16 cellular contexts compared by ENCODE assay signal in genomic region chr2:127231130-127231865, GRCh38. TPM values are rescaled to one million over a fixed set of nuclear protein-coding genes. Genes with fewer than 3 reads are reported as not detected.
A peak's percentile ranks its signal among the peaks of the same experiment; 100 is the strongest.
DNase-seq lines count a peak whose midpoint lies in the region; ATAC-seq and TF ChIP-seq lines count a peak whose summit lies in the region.
"Had no signal": no experiment of that assay in that cellular context is flagged by ENCODE, and none has a peak within 500 bp of the region (broad histone marks: within the 10 kb centered on the region; RNA-seq: fewer than 3 reads in every experiment).

No MANE protein-coding gene starts in this region.

- H3K79me1 ChIP-seq in trophoblast cell (ENCODE audit: low read length): no peaks in the 10 kb centered on the region

- no peak overlapping the region for H2AFZ ChIP-seq in Karpas-422 (ENCODE audit: low read length)
- H2AFZ ChIP-seq in trophoblast cell (ENCODE audit: insufficient read depth, low read length, poor library complexity): no peak overlapping the region

- DNase-seq in Karpas-422: peak; percentile 37
- peak; percentile 26 for DNase-seq in fibroblast of the aortic adventitia (ENCODE audit: low read depth)
- DNase-seq in mucosa of descending colon: peak in 1 of 3 donors; percentile 30
- DNase-seq in trophoblast cell: no peak
- no peak for DNase-seq in NCI-H128 (lab: John Stamatoyannopoulos, UW; ENCODE audit: unreplicated experiment)
- DNase-seq: CD8-positive, alpha-beta T cell; NCI-H1417; NCI-H187 treated with DMSO at 0.1 percent for 48 hours; NCI-H446; NCI-H69; SHP77; SK-N-SH had no signal

- H3K9me3 ChIP-seq in Karpas-422 (ENCODE audit: low read length) (no peaks in the 10 kb centered on the region), mucosa of descending colon (no peaks in the 10 kb centered on the region), trophoblast cell (ENCODE audit: insufficient read depth, low read depth, low read length) (peaks cover 2% of the 10 kb centered on the region)
- H3K9me3 ChIP-seq: SK-N-SH had no signal

- H2BK120ac ChIP-seq in trophoblast cell (ENCODE audit: insufficient read depth, low read length, poor library complexity): no peak overlapping the region

- no CpG with 5 or more reads among the region's 6 CpGs for WGBS in trophoblast cell (ENCODE audit: extremely low coverage, insufficient coverage, insufficient read length)

- H3K18ac ChIP-seq in trophoblast cell (ENCODE audit: low read length): no peak overlapping the region

- H4K91ac ChIP-seq in trophoblast cell (ENCODE audit: low read depth, low read length): no peak overlapping the region

- H3K79me2 ChIP-seq in Karpas-422 (ENCODE audit: low read length) (no peaks in the 10 kb centered on the region), trophoblast cell (ENCODE audit: control insufficient read depth, insufficient read depth, low read length, poor library complexity) (no peaks in the 10 kb centered on the region)

- no peaks in the 10 kb centered on the region for H3K9me2 ChIP-seq in Karpas-422 (replicated peaks; ENCODE audit: insufficient read depth, low read length)
- H3K9me2 ChIP-seq: SK-N-SH had no signal

- H4K12ac ChIP-seq in trophoblast cell (ENCODE audit: low read depth, low read length): no peak overlapping the region

- no peak overlapping the region for H3K14ac ChIP-seq in trophoblast cell (ENCODE audit: low read length)

- ATAC-seq in mucosa of descending colon: peak; percentile 53
- no peak for ATAC-seq in HG02970 (IDR thresholded peaks at IDR 0.05; ENCODE audit: low FRiP score, unreplicated experiment)
- ATAC-seq in HG02852 (IDR thresholded peaks at IDR 0.05; ENCODE audit: unreplicated experiment): no peak
- ATAC-seq: CD8-positive, alpha-beta T cell; HCT116 had no signal

- no peak overlapping the region for H2BK12ac ChIP-seq in trophoblast cell (ENCODE audit: low read length)

- no peak overlapping the region for H4K8ac ChIP-seq in trophoblast cell (ENCODE audit: low read depth, low read length)

- no peaks in the 10 kb centered on the region for H3K4me1 ChIP-seq in Karpas-422 (ENCODE audit: low read length)
- peaks cover 7% of the 10 kb centered on the region for H3K4me1 ChIP-seq in mucosa of descending colon (ENCODE audit: low read depth)
- H3K4me1 ChIP-seq in trophoblast cell (ENCODE audit: control insufficient read depth in 1 of 2, insufficient read depth in 2 of 2, low read length in 2 of 2): peaks cover 5 to 6% of the 10 kb centered on the region in 2 experiments

- H3K9ac ChIP-seq in Karpas-422 (ENCODE audit: low read length) (no peak overlapping the region), trophoblast cell (ENCODE audit: low read length) (no peak overlapping the region)
- H3K9ac ChIP-seq: SK-N-SH had no signal

- TF ChIP-seq CTCF in fibroblast of the aortic adventitia (IDR thresholded peaks at IDR 0.05; ENCODE audit: insufficient read depth, low read length) (no peak), mucosa of descending colon (IDR thresholded peaks at IDR 0.05) (no peak)

- H3K4me3 ChIP-seq in Karpas-422 (ENCODE audit: low read length) (no peak overlapping the region), fibroblast of the aortic adventitia (ENCODE audit: low read depth, low read length) (no peak overlapping the region), mucosa of descending colon (no peak overlapping the region), trophoblast cell (ENCODE audit: low read depth, low read length) (no peak overlapping the region)

- no peaks in the 10 kb centered on the region for H4K20me1 ChIP-seq in Karpas-422 (ENCODE audit: insufficient read depth, low read depth, low read length)

- intact Hi-C loops in mucosa of descending colon (cut with DNase I, micrococcal nuclease): no loop called here

- H3K4ac ChIP-seq in trophoblast cell (ENCODE audit: low read depth, low read length): no peak overlapping the region

- H3K27me3 ChIP-seq in Karpas-422 (ENCODE audit: low read length): no peaks in the 10 kb centered on the region
- H3K27me3 ChIP-seq in trophoblast cell (ENCODE audit: insufficient read depth, low read length): no peaks in the 10 kb centered on the region

- no peak overlapping the region for H3K27ac ChIP-seq in Karpas-422 (ENCODE audit: low read length)
- H3K27ac ChIP-seq in trophoblast cell (ENCODE audit: low read depth, low read length): no peak overlapping the region

- H3K4me2 ChIP-seq in Karpas-422 (ENCODE audit: low read depth, low read length, poor library complexity, severe bottlenecking) (no peak overlapping the region), trophoblast cell (ENCODE audit: low read length) (no peak overlapping the region)
- H3K4me2 ChIP-seq: SK-N-SH had no signal

- H2BK5ac ChIP-seq in trophoblast cell (ENCODE audit: low read depth, low read length, poor library complexity): no peak overlapping the region

- H3K36me3 ChIP-seq in Karpas-422 (ENCODE audit: insufficient read depth, low read length): no peaks in the 10 kb centered on the region
- no peaks in the 10 kb centered on the region for H3K36me3 ChIP-seq in mucosa of descending colon (ENCODE audit: low read depth)
- H3K36me3 ChIP-seq in trophoblast cell (ENCODE audit: control insufficient read depth in 1 of 2, insufficient read depth in 2 of 2, low read length in 2 of 2): no peaks in the 10 kb centered on the region

- no peak overlapping the region for H2AK5ac ChIP-seq in trophoblast cell (ENCODE audit: low read length)

- no peak overlapping the region for H3K23ac ChIP-seq in trophoblast cell (ENCODE audit: low read length)

RNA-seq across cellular contexts. Expression of gene CYP27C1, which starts 11.2 kb away (rescaled TPM):
- not detected in 2 replicates for total RNA-seq in Karpas-422 (2014; rRNA removed; shearing (Covaris generic); ENCODE audit: low replicate concordance)
- total RNA-seq in fibroblast of the aortic adventitia (ENCODE audit: low replicate concordance) (0.41 and 0.72 TPM in 2 replicates), mucosa of descending colon (under 1 TPM; 0.17 to 0.82 (median 0.63) TPM)
- 0.79 and 1.0 TPM in 2 replicates for polyA plus RNA-seq in trophoblast cell (2013)
- total RNA-seq: CD8-positive, alpha-beta T cell had no signal
- polyA plus RNA-seq: AG04450, SK-N-SH had no signal

Comparison
In these comparisons a context has a peak if more than half of its experiments do, and no peak if none do; other contexts are left out.
1. DNase-seq: peak in Karpas-422 (single experiment) and fibroblast of the aortic adventitia (single experiment); none in trophoblast cell (0 of 2) and NCI-H128 (single experiment).